Comparison of ENCODE assay signal across 8 cellular contexts in the genomic region with DNA sequence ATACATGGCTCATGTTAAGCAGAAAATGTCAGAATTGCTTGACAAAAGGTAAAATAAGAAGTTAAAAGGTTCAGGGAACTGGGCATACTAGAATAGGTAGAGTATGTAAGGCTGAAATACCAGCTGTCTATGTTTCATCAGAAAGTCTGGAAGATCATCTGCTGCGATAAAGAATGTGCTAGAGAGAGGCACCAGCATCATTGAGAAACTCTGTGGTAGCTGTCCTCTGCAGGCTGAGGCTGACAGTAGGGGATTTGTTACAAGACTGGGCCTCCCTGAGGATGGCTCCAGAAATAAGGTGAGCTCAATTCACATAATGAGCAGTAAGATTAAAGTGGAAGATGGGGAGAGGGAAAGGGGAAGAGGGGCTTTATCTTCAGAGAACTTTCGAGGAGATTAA.
"Had no signal": no experiment of that assay in that cellular context is flagged by ENCODE, and none has a peak within 500 bp of the region (broad histone marks: within the 10 kb centered on the region; RNA-seq: fewer than 3 reads in every experiment).

No MANE protein-coding gene starts in this region.

- H3K4me3 ChIP-seq: GM23248, GM23338, HAP-1 had no signal

- H3K36me3 ChIP-seq: HAP-1 had no signal

- H3K4me1 Mint-ChIP-seq: GM23338 had no signal

- DNase-seq: GM23248, GOT3, H7, H9, HCEC 1CT had no signal

- H2AFZ ChIP-seq: GM23248, GM23338 had no signal

- ATAC-seq: GM23338, HCT116 had no signal

- H3K27ac Mint-ChIP-seq: GM23338, H9 had no signal

- H3K9me3 ChIP-seq: HAP-1 had no signal

- H3K4me2 ChIP-seq: GM23338 had no signal

- H3K4me3 Mint-ChIP-seq: GM23338, H9 had no signal

- H3K27ac ChIP-seq: GM23248 had no signal

- H3K9me3 Mint-ChIP-seq: GM23338, H9 had no signal

- H3K9ac ChIP-seq: GM23248 had no signal
